In the genomic region with DNA sequence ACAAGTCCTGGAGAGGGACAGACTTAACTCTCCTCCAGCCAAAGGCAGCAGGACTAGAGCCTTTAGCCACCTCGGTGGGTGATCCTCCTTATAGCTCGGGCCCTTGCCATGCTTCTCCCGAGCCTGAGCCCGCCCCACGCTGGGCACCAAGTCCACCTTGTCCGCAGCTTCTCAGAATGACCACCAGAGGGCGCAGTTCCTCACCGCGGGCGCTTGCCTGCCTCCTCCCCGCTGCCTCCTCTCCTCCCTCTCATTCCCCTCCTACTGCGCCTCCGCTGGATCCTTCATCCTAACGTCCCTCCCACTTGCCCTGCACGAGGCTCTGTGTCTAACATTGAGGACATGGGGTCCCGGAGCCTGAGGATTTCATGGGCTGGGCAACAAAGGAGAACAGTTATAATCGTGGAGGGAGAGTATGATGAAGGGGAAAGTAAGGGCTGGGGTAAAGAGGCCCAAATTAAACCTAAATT, we compare ENCODE assay signal across 8 cellular contexts. TPM values are rescaled to one million over a fixed set of nuclear protein-coding genes. Genes with fewer than 3 reads are reported as not detected.
DNase-seq lines count a peak whose midpoint lies in the region; ATAC-seq and TF ChIP-seq lines count a peak whose summit lies in the region.

No MANE protein-coding gene starts in this region.

- DNase-seq in GM10248 (ENCODE audit: extremely low spot score), result peak; percentile 85
- DNase-seq in Kasumi-1 (lab: John Stamatoyannopoulos, UW), result peak; percentile 78 to 82
- peak; percentile 60 for DNase-seq in RPMI7951 (ENCODE audit: low read depth)
- peak; percentile 33 to 51 for DNase-seq in activated T-helper 1 cell treated with anti-CD3 and anti-CD28 coated beads, Interleukin-2, amount 50 U/mL, for 16 hours (ENCODE audit: low read depth in 1 of 2, low spot score in 1 of 2)
- peak; percentile 48 to 80 for DNase-seq in foreskin fibroblast
- DNase-seq in nucleus accumbens (lab: John Stamatoyannopoulos, UW), result peak in 48 of 56 donors; percentile 12 to 74 (median 44)
- peak in 42 of 49 donors; percentile 11 to 75 (median 51) for DNase-seq in substantia nigra (lab: John Stamatoyannopoulos, UW)

- POLR2A ChIA-PET in GM10248 (lab: Yijun Ruan, JAX), result no interaction called here

- TF ChIP-seq CTCF in GM10248 (IDR thresholded peaks at IDR 0.05; ENCODE audit: control extremely low read depth, extremely low read depth, low read depth, missing control alignments), result peak; percentile 92
- TF ChIP-seq CTCF in foreskin fibroblast (IDR thresholded peaks at IDR 0.05; ENCODE audit: low read depth, low read length), result peak; percentile 88

- no peak overlapping the region for H3K27ac ChIP-seq in substantia nigra (ENCODE audit: low read depth, low read length, poor library complexity, severe bottlenecking)

- CTCF ChIA-PET in GM10248 (lab: Yijun Ruan, JAX), result interaction anchor here (0.6 to 3.0 kb wide), 44 partner anchors 8 to 702 kb away, joined by 3 to 39 read pairs (median 4); partner anchors contain the start of gene MOGAT2

- ATAC-seq in HG02981 (IDR thresholded peaks at IDR 0.05; ENCODE audit: unreplicated experiment), result no peak

- no peak overlapping the region for H3K4me3 ChIP-seq in foreskin fibroblast (ENCODE audit: low read depth in 1 of 2, low read length in 2 of 2)

RNA-seq across cellular contexts. Expression of gene MOGAT2, which starts 11.3 kb away (rescaled TPM):
- total RNA-seq in RPMI7951 (2014; rRNA removed; shearing (Covaris generic)), result not detected in 2 replicates

RNA-seq across cellular contexts. Expression of gene MAP6, which starts 37.5 kb away (rescaled TPM):
- total RNA-seq in RPMI7951 (2014; rRNA removed; shearing (Covaris generic)), result not detected in 2 replicates
